In genomic region chr1:223710179-223711133, GRCh38 we compare ENCODE assay signal across 25 cellular contexts. TPM values are rescaled to one million over a fixed set of nuclear protein-coding genes. Genes with fewer than 3 reads are reported as not detected.
A peak's percentile ranks its signal among the peaks of the same experiment; 100 is the strongest.
DNase-seq lines count a peak whose midpoint lies in the region; ATAC-seq and TF ChIP-seq lines count a peak whose summit lies in the region.
"Had no signal": no experiment of that assay in that cellular context is flagged by ENCODE, and none has a peak within 500 bp of the region (broad histone marks: within the 10 kb centered on the region; RNA-seq: fewer than 3 reads in every experiment).

No MANE protein-coding gene starts in this region.

- H2BK12ac ChIP-seq in mesenchymal stem cell (ENCODE audit: low read length in 2 of 2), result peak overlapping the region in 1 of 2 experiments; percentile 15

- H2AK5ac ChIP-seq in mesenchymal stem cell (ENCODE audit: low read length, severe bottlenecking), result peak overlapping the region; percentile 81

- H3K9me3 Mint-ChIP-seq in CD4-positive, CD25-positive, alpha-beta regulatory T cell, result no peaks in the 10 kb centered on the region
- no peaks in the 10 kb centered on the region for H3K9me3 Mint-ChIP-seq in activated T-helper 1 cell treated with anti-CD3 and anti-CD28 coated beads, Interleukin-12 subunit alpha, Interleukin-12 subunit beta, Interleukin-2, Interleukin-4 antibody, amounts not matched to agents 30 ng/mL and 10 ng/mL and 1 ng/mL, durations not matched to agents 14 hours and 24 hours and 36 hours
- H3K9me3 Mint-ChIP-seq: dendritic cell treated with granulocyte-macrophage colony-stimulating factor and Interleukin-4, amounts not matched to agents 40 ng/mL and 50 ng/mL, for 4 days; stimulated activated memory B cell treated with anti-CD40 and anti-IgM and Interleukin-4, amounts not matched to agents 10 μg/mL and 1 μg/mL and 100 μg/mL, for 72 hours had no signal

- in situ Hi-C loops in HAP-1 (cut with MboI; ENCODE audit: low sequenced_read_pairs), result no loop called here

- WGBS in mesenchymal stem cell, result 92% methylated on average over 12 of the region's 12 CpGs

- peak overlapping the region; percentile 86 to 93 (median 92) for H3K4me3 Mint-ChIP-seq in CD4-positive, CD25-positive, alpha-beta regulatory T cell
- peak overlapping the region; percentile 27 for H3K4me3 Mint-ChIP-seq in activated T-helper 1 cell treated with anti-CD3 and anti-CD28 coated beads, Interleukin-12 subunit alpha, Interleukin-12 subunit beta, Interleukin-2, Interleukin-4 antibody, amounts not matched to agents 30 ng/mL and 10 ng/mL and 1 ng/mL, durations not matched to agents 14 hours and 24 hours and 36 hours
- H3K4me3 Mint-ChIP-seq: dendritic cell treated with granulocyte-macrophage colony-stimulating factor and Interleukin-4, amounts not matched to agents 40 ng/mL and 50 ng/mL, for 4 days; stimulated activated memory B cell treated with anti-CD40 and anti-IgM and Interleukin-4, amounts not matched to agents 10 μg/mL and 1 μg/mL and 100 μg/mL, for 72 hours had no signal

- peak overlapping the region; percentile 7 for H3K4me3 ChIP-seq in CD4-positive, CD25-positive, alpha-beta regulatory T cell (ENCODE audit: low read depth, low read length)
- H3K4me3 ChIP-seq in HCT116 (replicated peaks in 1 of 2; ENCODE audit: low read depth in 1 of 2, low read length in 2 of 2) (no peak overlapping the region), mesenchymal stem cell (ENCODE audit: insufficient read depth in 1 of 2, low read depth in 1 of 2, low read length in 2 of 2) (no peak overlapping the region), HAP-1 (no peak overlapping the region)
- H3K4me3 ChIP-seq: heart left ventricle, SJSA1 had no signal

- no peaks in the 10 kb centered on the region for H3K9me2 ChIP-seq in HCT116 (ENCODE audit: insufficient read depth)

- H3K27me3 Mint-ChIP-seq in CD4-positive, CD25-positive, alpha-beta regulatory T cell, result no peaks in the 10 kb centered on the region
- H3K27me3 Mint-ChIP-seq in activated T-helper 1 cell treated with anti-CD3 and anti-CD28 coated beads, Interleukin-12 subunit alpha, Interleukin-12 subunit beta, Interleukin-2, Interleukin-4 antibody, amounts not matched to agents 30 ng/mL and 10 ng/mL and 1 ng/mL, durations not matched to agents 14 hours and 24 hours and 36 hours (ENCODE audit: insufficient read depth), result peaks cover 2% of the 10 kb centered on the region
- H3K27me3 Mint-ChIP-seq: stimulated activated memory B cell treated with anti-CD40 and anti-IgM and Interleukin-4, amounts not matched to agents 10 μg/mL and 1 μg/mL and 100 μg/mL, for 72 hours had no signal

- no peak overlapping the region for H2BK5ac ChIP-seq in mesenchymal stem cell (ENCODE audit: low read depth, low read length, poor library complexity, severe bottlenecking)

- H4K20me1 ChIP-seq in HCT116 (ENCODE audit: insufficient read depth), result no peaks in the 10 kb centered on the region

- no peaks in the 10 kb centered on the region for H3K9me3 ChIP-seq in CD4-positive, CD25-positive, alpha-beta regulatory T cell (ENCODE audit: control insufficient read depth in 2 of 2, low read length in 2 of 2)
- H3K9me3 ChIP-seq in HCT116 (ENCODE audit: control insufficient read depth in 1 of 2, insufficient read depth in 1 of 2, low read depth in 1 of 2, low read length in 2 of 2) (no peaks in the 10 kb centered on the region), mesenchymal stem cell (ENCODE audit: control insufficient read depth, low read length) (no peaks in the 10 kb centered on the region), HAP-1 (no peaks in the 10 kb centered on the region)
- H3K9me3 ChIP-seq: heart left ventricle, SJSA1 had no signal

- peaks cover 4% of the 10 kb centered on the region for H3K79me1 ChIP-seq in mesenchymal stem cell (replicated peaks; ENCODE audit: low read length, poor library complexity, severe bottlenecking)

- H3K79me2 ChIP-seq in HCT116 (ENCODE audit: insufficient read depth, low read length), result peaks cover 37% of the 10 kb centered on the region

- no peak for ATAC-seq in CD4-positive, CD25-positive, alpha-beta regulatory T cell (ENCODE audit: low read depth in 2 of 2)
- no peak for ATAC-seq in HCT116
- ATAC-seq: heart left ventricle; left lobe of liver; stimulated activated memory B cell treated with anti-CD40 and anti-IgM and Interleukin-4, amounts not matched to agents 10 μg/mL and 1 μg/mL and 100 μg/mL, for 72 hours had no signal

- intact Hi-C loops in HCT116 (cut with micrococcal nuclease) (no loop called here), head of caudate nucleus (cut with DNase I) (loop anchor here (5.0 kb wide), 1 partner anchor 137 kb away; the partner anchor contains the start of gene TP53BP2)
- intact Hi-C loops in activated T-helper 1 cell treated with anti-CD3 and anti-CD28 coated beads, Interleukin-12 subunit alpha, Interleukin-12 subunit beta, Interleukin-2, Interleukin-4 antibody, amounts not matched to agents 30 ng/mL and 10 ng/mL and 1 ng/mL, durations not matched to agents 14 hours and 24 hours and 36 hours (cut with micrococcal nuclease), result loop anchor here (5.0 to 10.0 kb wide), 3 partner anchors 518 to 996 kb away; partner anchors contain the start of genes AIDA, BROX and WDR26

- H3K27ac ChIP-seq in CD4-positive, CD25-positive, alpha-beta regulatory T cell (ENCODE audit: insufficient read depth, low read length, poor library complexity, severe bottlenecking), result no peak overlapping the region
- H3K27ac ChIP-seq in HCT116 (ENCODE audit: low read depth, low read length), result no peak overlapping the region; the same call in 1 of the 2 replicates
- H3K27ac ChIP-seq in mesenchymal stem cell (ENCODE audit: low read length, poor library complexity, severe bottlenecking), result no peak overlapping the region
- H3K27ac ChIP-seq: SJSA1 had no signal

- peak overlapping the region; percentile 83 for H3K4me2 ChIP-seq in HCT116 (ENCODE audit: low read length)
- no peak overlapping the region for H3K4me2 ChIP-seq in mesenchymal stem cell (ENCODE audit: low read length, poor library complexity, severe bottlenecking)

- TF ChIP-seq CTCF in HCT116 (IDR thresholded peaks at IDR 0.05 in 2 of 3, conservative IDR thresholded peaks at IDR 0.05 in 1 of 3; ENCODE audit: borderline replicate concordance in 1 of 3, insufficient read depth in 1 of 3, low read depth in 2 of 3, low read length in 2 of 3), result no peak

- no peak overlapping the region for H3K23ac ChIP-seq in mesenchymal stem cell (ENCODE audit: low read length in 2 of 2)

- H3K36me3 Mint-ChIP-seq in CD4-positive, CD25-positive, alpha-beta regulatory T cell, result peaks cover 4% of the 10 kb centered on the region
- H3K36me3 Mint-ChIP-seq in activated T-helper 1 cell treated with anti-CD3 and anti-CD28 coated beads, Interleukin-12 subunit alpha, Interleukin-12 subunit beta, Interleukin-2, Interleukin-4 antibody, amounts not matched to agents 30 ng/mL and 10 ng/mL and 1 ng/mL, durations not matched to agents 14 hours and 24 hours and 36 hours (ENCODE audit: low read depth), result peaks cover 12% of the 10 kb centered on the region
- H3K36me3 Mint-ChIP-seq: stimulated activated memory B cell treated with anti-CD40 and anti-IgM and Interleukin-4, amounts not matched to agents 10 μg/mL and 1 μg/mL and 100 μg/mL, for 72 hours had no signal

- no peak overlapping the region for H3K14ac ChIP-seq in mesenchymal stem cell (ENCODE audit: low read length in 2 of 2)

- peaks cover 40% of the 10 kb centered on the region for H3K4me1 ChIP-seq in CD4-positive, CD25-positive, alpha-beta regulatory T cell (ENCODE audit: control insufficient read depth, insufficient read depth, low read length, poor library complexity, severe bottlenecking)
- H3K4me1 ChIP-seq in HCT116 (ENCODE audit: control insufficient read depth in 1 of 2, insufficient read depth in 2 of 2, low read length in 2 of 2) (peaks cover 59 to 87% of the 10 kb centered on the region in 2 experiments), mesenchymal stem cell (ENCODE audit: control insufficient read depth, insufficient read depth, low read depth, low read length) (peaks cover 32% of the 10 kb centered on the region), HAP-1 (peaks cover 21% of the 10 kb centered on the region)

- H2AFZ ChIP-seq in HCT116 (ENCODE audit: low read depth, low read length, poor library complexity, severe bottlenecking), result no peak overlapping the region
- H2AFZ ChIP-seq in mesenchymal stem cell (ENCODE audit: low read depth, low read length), result no peak overlapping the region

- H4K91ac ChIP-seq in mesenchymal stem cell (ENCODE audit: low read length), result no peak overlapping the region

- H3K9ac ChIP-seq in HCT116 (ENCODE audit: low read length) (peak overlapping the region; percentile 95), mesenchymal stem cell (ENCODE audit: low read length) (peak overlapping the region; percentile 99)

- peak in 1 of 3 donors; percentile 48 for DNase-seq in CD4-positive, CD25-positive, alpha-beta regulatory T cell
- no peak for DNase-seq in HCT116 (ENCODE audit: low read depth, low spot score)
- no peak for DNase-seq in activated T-helper 1 cell treated with anti-CD3 and anti-CD28 coated beads, Interleukin-12 subunit alpha, Interleukin-12 subunit beta, Interleukin-2, Interleukin-4 antibody, amounts not matched to agents 30 ng/mL and 10 ng/mL and 1 ng/mL, durations not matched to agents 14 hours and 24 hours and 36 hours (ENCODE audit: low spot score)
- no peak for DNase-seq in mesenchymal stem cell
- no peak for DNase-seq in cortex of kidney (lab: John Stamatoyannopoulos, UW)
- DNase-seq in HAP-1 (ENCODE audit: low spot score in 2 of 2), result no peak
- no peak for DNase-seq in head of caudate nucleus
- DNase-seq in NCI-H2107 treated with DMSO at 0.1 percent for 48 hours (lab: John Stamatoyannopoulos, UW; ENCODE audit: unreplicated experiment), result no peak
- DNase-seq: activated CD4-positive, alpha-beta T cell treated with anti-CD3 and anti-CD28 coated beads, Interleukin-2, amount 50 U/mL, for 1 hour; activated CD8-positive, alpha-beta memory T cell treated with anti-CD3 and anti-CD28 coated beads, Interleukin-2, amount 50 U/mL, for 4 hours; activated effector memory CD4-positive, alpha-beta T cell treated with anti-CD3 and anti-CD28 coated beads, Interleukin-2, amount 50 U/mL, for 16 hours; Calu3; midbrain; NCI-H1930; NCI-H345; NCI-H82; small intestine; stimulated activated CD4-positive, alpha-beta T cell treated with anti-CD3 and anti-CD28 coated beads, Interleukin-2, amount 100 ng/mL, for 24 hours; T-helper 2 cell had no signal

- no TSS peak for BruUV-seq in HCT116 (replicated peaks; lab: Mats Ljungman, UMichigan)

- no peak for TF ChIP-seq POLR2A in HCT116 (IDR thresholded peaks at IDR 0.05; ENCODE audit: borderline replicate concordance, extremely low read depth, insufficient read depth, insufficient read length)

- H3K36me3 ChIP-seq in CD4-positive, CD25-positive, alpha-beta regulatory T cell (ENCODE audit: control insufficient read depth, insufficient read depth, low read length), result no peaks in the 10 kb centered on the region
- H3K36me3 ChIP-seq in HCT116 (ENCODE audit: control insufficient read depth in 1 of 2, insufficient read depth in 2 of 2, low read length in 2 of 2), result no peaks in the 10 kb centered on the region; a peak in 1 of 4 replicates
- peaks cover 0 to 11% of the 10 kb centered on the region in 2 experiments for H3K36me3 ChIP-seq in mesenchymal stem cell (ENCODE audit: control insufficient read depth in 1 of 2, insufficient read depth in 2 of 2, low read depth in 1 of 2, low read length in 2 of 2)
- no peaks in the 10 kb centered on the region for H3K36me3 ChIP-seq in HAP-1 (replicated peaks)
- H3K36me3 ChIP-seq: heart left ventricle had no signal

- peak overlapping the region; percentile 10 to 83 (median 71) for H3K27ac Mint-ChIP-seq in CD4-positive, CD25-positive, alpha-beta regulatory T cell
- H3K27ac Mint-ChIP-seq in activated T-helper 1 cell treated with anti-CD3 and anti-CD28 coated beads, Interleukin-12 subunit alpha, Interleukin-12 subunit beta, Interleukin-2, Interleukin-4 antibody, amounts not matched to agents 30 ng/mL and 10 ng/mL and 1 ng/mL, durations not matched to agents 14 hours and 24 hours and 36 hours, result no peak overlapping the region
- H3K27ac Mint-ChIP-seq: dendritic cell treated with granulocyte-macrophage colony-stimulating factor and Interleukin-4, amounts not matched to agents 40 ng/mL and 50 ng/mL, for 4 days; stimulated activated memory B cell treated with anti-CD40 and anti-IgM and Interleukin-4, amounts not matched to agents 10 μg/mL and 1 μg/mL and 100 μg/mL, for 72 hours had no signal

- no peaks in the 10 kb centered on the region for H3K27me3 ChIP-seq in CD4-positive, CD25-positive, alpha-beta regulatory T cell (ENCODE audit: control insufficient read depth, insufficient read depth, low read length)
- H3K27me3 ChIP-seq in HCT116 (ENCODE audit: insufficient read depth, low read length), result no peaks in the 10 kb centered on the region
- no peaks in the 10 kb centered on the region for H3K27me3 ChIP-seq in mesenchymal stem cell (ENCODE audit: control insufficient read depth in 1 of 2, insufficient read depth in 1 of 2, low read length in 2 of 2)
- no peaks in the 10 kb centered on the region for H3K27me3 ChIP-seq in HAP-1 (ENCODE audit: low read depth)
- H3K27me3 ChIP-seq: heart left ventricle, SJSA1 had no signal

- TF ChIP-seq RAD21 in HCT116 (IDR thresholded peaks at IDR 0.05; ENCODE audit: low read depth), result no peak

- CTCF ChIA-PET in HCT116 (lab: Charles Lee), result interaction anchor here (1.3 to 2.2 kb wide), 2 partner anchors 9 to 39 kb away, joined by 3 to 7 read pairs; no protein-coding TSS in a partner anchor

- RAD21 ChIA-PET in HCT116 (lab: Charles Lee; ENCODE audit: low non-redundant PET in 1 of 2, low total read pairs in 2 of 2, uncharacterized antibody in 2 of 2, unreplicated experiment in 2 of 2), result interaction anchor here in 1 of 2 experiments (0.6 kb wide), 1 partner anchor 644 kb away, joined by 4 read pairs; no protein-coding TSS in a partner anchor

- POLR2A ChIA-PET in HCT116 (lab: Charles Lee), result interaction anchor here (0.8 to 1.2 kb wide), 3 partner anchors 9 to 12 kb away, joined by 3 to 7 read pairs (median 4); no protein-coding TSS in a partner anchor

- H3K4ac ChIP-seq in mesenchymal stem cell (ENCODE audit: low read depth in 1 of 2, low read length in 2 of 2), result no peak overlapping the region

- H2BK15ac ChIP-seq in mesenchymal stem cell (ENCODE audit: low read depth, poor library complexity, severe bottlenecking), result no peak overlapping the region

- no peak overlapping the region for H2BK120ac ChIP-seq in mesenchymal stem cell (ENCODE audit: low read depth, low read length)

- peaks cover 9 to 38% (median 31%) of the 10 kb centered on the region in 4 donors for H3K4me1 Mint-ChIP-seq in CD4-positive, CD25-positive, alpha-beta regulatory T cell
- peaks cover 48% of the 10 kb centered on the region for H3K4me1 Mint-ChIP-seq in activated T-helper 1 cell treated with anti-CD3 and anti-CD28 coated beads, Interleukin-12 subunit alpha, Interleukin-12 subunit beta, Interleukin-2, Interleukin-4 antibody, amounts not matched to agents 30 ng/mL and 10 ng/mL and 1 ng/mL, durations not matched to agents 14 hours and 24 hours and 36 hours (ENCODE audit: low read depth)

- no peak overlapping the region for H4K8ac ChIP-seq in mesenchymal stem cell (ENCODE audit: low read length)

- H3K18ac ChIP-seq in mesenchymal stem cell (ENCODE audit: low read depth in 1 of 2, low read length in 2 of 2), result no peak overlapping the region

RNA-seq across cellular contexts. Expression of gene CAPN2, which starts 1.9 kb away (rescaled TPM):
- 278 TPM for total RNA-seq in CD4-positive, CD25-positive, alpha-beta regulatory T cell
- 100 to 1,000 TPM; 132 to 191 (median 150) TPM for polyA plus RNA-seq in CD4-positive, CD25-positive, alpha-beta regulatory T cell
- total RNA-seq in HCT116 (2021; ENCODE audit: unreplicated experiment), result 173 TPM
- polyA plus RNA-seq in HCT116 (2012), result 180 and 187 TPM in 2 replicates
- total RNA-seq in activated T-helper 1 cell treated with anti-CD3 and anti-CD28 coated beads, Interleukin-12 subunit alpha, Interleukin-12 subunit beta, Interleukin-2, Interleukin-4 antibody, amounts not matched to agents 30 ng/mL and 10 ng/mL and 1 ng/mL, durations not matched to agents 14 hours and 24 hours and 36 hours, result 66.3 and 70.4 TPM in 2 replicates
- polyA plus RNA-seq in mesenchymal stem cell (2013, experiment 1 of 2), result 247 TPM
- polyA plus RNA-seq in mesenchymal stem cell (2013, experiment 2 of 2), result 249 TPM

RNA-seq across cellular contexts. Expression of gene CAPN8, which starts 45.0 kb away (rescaled TPM):
- 1.1 TPM for total RNA-seq in CD4-positive, CD25-positive, alpha-beta regulatory T cell
- polyA plus RNA-seq in CD4-positive, CD25-positive, alpha-beta regulatory T cell, result under 1 TPM in 3 of 4 donors, not detected in 1; 0.12 to 0.65 (median 0.33) TPM
- 0.54 TPM for total RNA-seq in HCT116 (2021; ENCODE audit: unreplicated experiment)
- 0.17 and 0.25 TPM in 2 replicates for polyA plus RNA-seq in HCT116 (2012)
- total RNA-seq in activated T-helper 1 cell treated with anti-CD3 and anti-CD28 coated beads, Interleukin-12 subunit alpha, Interleukin-12 subunit beta, Interleukin-2, Interleukin-4 antibody, amounts not matched to agents 30 ng/mL and 10 ng/mL and 1 ng/mL, durations not matched to agents 14 hours and 24 hours and 36 hours, result not detected in 2 replicates
- not detected for polyA plus RNA-seq in mesenchymal stem cell (2013, experiment 1 of 2)
- 0.08 TPM for polyA plus RNA-seq in mesenchymal stem cell (2013, experiment 2 of 2)
- total RNA-seq: heart left ventricle, pulmonary artery endothelial cell, SJSA1 had no signal
- polyA plus RNA-seq: heart left ventricle had no signal
